ENCODE assay signal across 1 cellular context in the genomic region with DNA sequence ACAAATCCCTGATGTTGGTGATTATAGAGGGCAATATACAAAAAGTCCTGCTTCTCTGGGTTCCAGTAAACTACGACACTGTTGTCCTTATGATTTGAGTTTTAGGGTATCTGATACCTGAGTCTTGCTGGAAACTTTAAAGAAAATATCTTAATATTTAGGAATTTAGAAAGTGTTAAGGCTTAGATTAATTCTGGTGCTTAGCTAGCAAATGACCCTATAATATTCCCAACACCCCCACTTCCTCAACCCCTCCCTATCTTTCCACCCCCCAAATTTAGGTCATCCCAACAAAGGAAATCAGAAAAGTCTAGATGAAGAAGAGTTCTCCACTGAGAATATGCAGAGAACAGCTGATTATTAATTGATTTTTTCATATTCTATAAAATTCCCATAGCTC.
TF ChIP-seq lines count a peak whose summit lies in the region.

No MANE protein-coding gene starts in this region.

TF ChIP-seq in IMR-90, 13 proteins besides CTCF, POLR2A, EP300 and RAD21:
- TF ChIP-seq, protein P1, sequence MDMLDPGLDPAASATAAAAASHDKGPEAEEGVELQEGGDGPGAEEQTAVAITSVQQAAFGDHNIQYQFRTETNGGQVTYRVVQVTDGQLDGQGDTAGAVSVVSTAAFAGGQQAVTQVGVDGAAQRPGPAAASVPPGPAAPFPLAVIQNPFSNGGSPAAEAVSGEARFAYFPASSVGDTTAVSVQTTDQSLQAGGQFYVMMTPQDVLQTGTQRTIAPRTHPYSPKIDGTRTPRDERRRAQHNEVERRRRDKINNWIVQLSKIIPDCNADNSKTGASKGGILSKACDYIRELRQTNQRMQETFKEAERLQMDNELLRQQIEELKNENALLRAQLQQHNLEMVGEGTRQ (IDR thresholded peaks at IDR 0.05; ENCODE audit: low read depth, low read length): no peak
- TF ChIP-seq, protein P2, sequence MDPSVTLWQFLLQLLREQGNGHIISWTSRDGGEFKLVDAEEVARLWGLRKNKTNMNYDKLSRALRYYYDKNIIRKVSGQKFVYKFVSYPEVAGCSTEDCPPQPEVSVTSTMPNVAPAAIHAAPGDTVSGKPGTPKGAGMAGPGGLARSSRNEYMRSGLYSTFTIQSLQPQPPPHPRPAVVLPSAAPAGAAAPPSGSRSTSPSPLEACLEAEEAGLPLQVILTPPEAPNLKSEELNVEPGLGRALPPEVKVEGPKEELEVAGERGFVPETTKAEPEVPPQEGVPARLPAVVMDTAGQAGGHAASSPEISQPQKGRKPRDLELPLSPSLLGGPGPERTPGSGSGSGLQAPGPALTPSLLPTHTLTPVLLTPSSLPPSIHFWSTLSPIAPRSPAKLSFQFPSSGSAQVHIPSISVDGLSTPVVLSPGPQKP (IDR thresholded peaks at IDR 0.05; ENCODE audit: borderline replicate concordance, low read depth, low read length): no peak
- TF ChIP-seq RFX5 (IDR thresholded peaks at IDR 0.05; ENCODE audit: low read depth, low read length) (no peak), NFE2L2 (IDR thresholded peaks at IDR 0.05; ENCODE audit: low read depth, low read length) (no peak), RCOR1 (IDR thresholded peaks at IDR 0.05; ENCODE audit: insufficient replicate concordance, low read length) (no peak), MXI1 (IDR thresholded peaks at IDR 0.05; ENCODE audit: borderline replicate concordance, low read depth, low read length) (no peak), CHD1 (IDR thresholded peaks at IDR 0.05; ENCODE audit: low read depth, low read length) (no peak), FOS (IDR thresholded peaks at IDR 0.05; ENCODE audit: low read depth, low read length) (no peak), MAFK (IDR thresholded peaks at IDR 0.05; ENCODE audit: low read depth, low read length) (no peak), MAZ (IDR thresholded peaks at IDR 0.05; ENCODE audit: borderline replicate concordance, low read depth, low read length) (no peak), BHLHE40 (IDR thresholded peaks at IDR 0.05; ENCODE audit: low read depth, low read length) (no peak), SMC3 (IDR thresholded peaks at IDR 0.05; ENCODE audit: low read depth, low read length) (no peak), CEBPB (IDR thresholded peaks at IDR 0.05; ENCODE audit: low read depth, low read length) (no peak)
